ENCODE assay signal across 18 cellular contexts in genomic region chr20:3894796-3895195, GRCh38. TPM values are rescaled to one million over a fixed set of nuclear protein-coding genes. Genes with fewer than 3 reads are reported as not detected.
DNase-seq lines count a peak whose midpoint lies in the region; ATAC-seq and TF ChIP-seq lines count a peak whose summit lies in the region.
"Had no signal": no experiment of that assay in that cellular context is flagged by ENCODE, and none has a peak within 500 bp of the region (broad histone marks: within the 10 kb centered on the region; RNA-seq: fewer than 3 reads in every experiment).

No MANE protein-coding gene starts in this region.

- DNase-seq in activated CD8-positive, alpha-beta memory T cell treated with anti-CD3 and anti-CD28 coated beads, Interleukin-2, amount 50 U/mL, for 48 hours: peak; percentile 30
- no peak for DNase-seq in activated CD8-positive, alpha-beta memory T cell treated with anti-CD3 and anti-CD28 coated beads for 24 hours
- DNase-seq in GM23338 (ENCODE audit: low spot score): no peak
- DNase-seq in activated T-helper 2 cell treated with anti-CD3 and anti-CD28 coated beads, Interferon-gamma antibody, Interleukin-2, Interleukin-4, amounts not matched to agents 10 μg/mL and 5 μg/mL and 100 μg/mL, durations not matched to agents 14 hours and 24 hours and 36 hours (ENCODE audit: low spot score): no peak
- no peak for DNase-seq in neural crest cell (ENCODE audit: low read depth, low spot score)
- DNase-seq in effector CD4-positive, alpha-beta T cell: no peak
- no peak for DNase-seq in coronary artery (ENCODE audit: low spot score)
- DNase-seq: activated CD4-positive, CD25-positive, alpha-beta regulatory T cell; effector memory CD4-positive, alpha-beta T cell; kidney; mesendoderm; NCI-H345; right cardiac atrium; uterus had no signal

- no peaks in the 10 kb centered on the region for H3K27me3 ChIP-seq in GM23338 (ENCODE audit: insufficient read depth)
- H3K27me3 ChIP-seq: adrenal gland, cardiac muscle cell, hepatocyte, uterus had no signal

- TF ChIP-seq CTCF in GM23338 (conservative IDR thresholded peaks at IDR 0.05; ENCODE audit: low read depth in 2 of 2) (no peak), neural crest cell (conservative IDR thresholded peaks at IDR 0.05) (no peak), coronary artery (IDR thresholded peaks at IDR 0.05) (no peak)

- intact Hi-C loops in activated T-helper 2 cell treated with anti-CD3 and anti-CD28 coated beads, Interferon-gamma antibody, Interleukin-2, Interleukin-4, amounts not matched to agents 10 μg/mL and 5 μg/mL and 100 μg/mL, durations not matched to agents 14 hours and 24 hours and 36 hours (cut with micrococcal nuclease): no loop called here

- H3K4me1 ChIP-seq in GM23338 (ENCODE audit: insufficient read depth): peaks cover 50% of the 10 kb centered on the region

- 0 out of 3 replicates have a peak, but pooled peaks cover 2% of the 10 kb centered on the region for H3K9me3 Mint-ChIP-seq in GM23338
- H3K9me3 Mint-ChIP-seq in activated T-helper 2 cell treated with anti-CD3 and anti-CD28 coated beads, Interferon-gamma antibody, Interleukin-2, Interleukin-4, amounts not matched to agents 10 μg/mL and 5 μg/mL and 100 μg/mL, durations not matched to agents 14 hours and 24 hours and 36 hours: no peaks in the 10 kb centered on the region
- H3K9me3 Mint-ChIP-seq in neural crest cell: no peaks in the 10 kb centered on the region

- H3K36me3 ChIP-seq in GM23338 (ENCODE audit: insufficient read depth): 0 out of 2 replicates have a peak, but pooled peaks cover 7% of the 10 kb centered on the region
- H3K36me3 ChIP-seq: adrenal gland, cardiac muscle cell, uterus had no signal

- H3K4me3 ChIP-seq in GM23338 (no peak overlapping the region), coronary artery (no peak overlapping the region)
- H3K4me3 ChIP-seq: adrenal gland, cardiac muscle cell, hepatocyte, uterus had no signal

- H3K4me1 Mint-ChIP-seq in GM23338: peaks cover 42% of the 10 kb centered on the region
- peaks cover 48% of the 10 kb centered on the region for H3K4me1 Mint-ChIP-seq in activated T-helper 2 cell treated with anti-CD3 and anti-CD28 coated beads, Interferon-gamma antibody, Interleukin-2, Interleukin-4, amounts not matched to agents 10 μg/mL and 5 μg/mL and 100 μg/mL, durations not matched to agents 14 hours and 24 hours and 36 hours (ENCODE audit: low read depth)
- H3K4me1 Mint-ChIP-seq in neural crest cell: peaks cover 49% of the 10 kb centered on the region

- H3K27me3 Mint-ChIP-seq in GM23338 (ENCODE audit: insufficient read depth, low read depth, poor library complexity): peaks cover 14% of the 10 kb centered on the region
- no peaks in the 10 kb centered on the region for H3K27me3 Mint-ChIP-seq in activated T-helper 2 cell treated with anti-CD3 and anti-CD28 coated beads, Interferon-gamma antibody, Interleukin-2, Interleukin-4, amounts not matched to agents 10 μg/mL and 5 μg/mL and 100 μg/mL, durations not matched to agents 14 hours and 24 hours and 36 hours (ENCODE audit: low read depth)
- no peaks in the 10 kb centered on the region for H3K27me3 Mint-ChIP-seq in neural crest cell (ENCODE audit: low read depth)

- H3K9me2 ChIP-seq in GM23338 (ENCODE audit: insufficient read depth): no peaks in the 10 kb centered on the region

- no peak overlapping the region for H3K4me2 ChIP-seq in GM23338
- H3K4me2 ChIP-seq: hepatocyte had no signal

- H3F3A ChIP-seq in GM23338 (replicated peaks; ENCODE audit: low read depth): 0 out of 2 replicates have a peak, but pooled peaks cover 7% of the 10 kb centered on the region

- ATAC-seq in GM23338 (no peak), GM19452 (IDR thresholded peaks at IDR 0.05; ENCODE audit: unreplicated experiment) (no peak)
- ATAC-seq: right cardiac atrium had no signal

- H4K20me1 ChIP-seq in GM23338 (replicated peaks; ENCODE audit: insufficient read depth): peaks cover 90% of the 10 kb centered on the region

- H3K27ac ChIP-seq in GM23338 (ENCODE audit: low read depth) (no peak overlapping the region), coronary artery (no peak overlapping the region)
- H3K27ac ChIP-seq: cardiac muscle cell, hepatocyte, uterus had no signal

- H3K79me2 ChIP-seq in GM23338 (replicated peaks; ENCODE audit: insufficient read depth): peaks cover 100% of the 10 kb centered on the region

- no peak overlapping the region for H2AFZ ChIP-seq in GM23338
- H2AFZ ChIP-seq: hepatocyte had no signal

- no peak overlapping the region for H3K27ac Mint-ChIP-seq in GM23338
- H3K27ac Mint-ChIP-seq in activated T-helper 2 cell treated with anti-CD3 and anti-CD28 coated beads, Interferon-gamma antibody, Interleukin-2, Interleukin-4, amounts not matched to agents 10 μg/mL and 5 μg/mL and 100 μg/mL, durations not matched to agents 14 hours and 24 hours and 36 hours: peak overlapping the region; percentile 67
- no peak overlapping the region for H3K27ac Mint-ChIP-seq in neural crest cell (ENCODE audit: unreplicated experiment)

- peaks cover 66% of the 10 kb centered on the region for H3K36me3 Mint-ChIP-seq in GM23338 (ENCODE audit: low read depth)
- peaks cover 55% of the 10 kb centered on the region for H3K36me3 Mint-ChIP-seq in activated T-helper 2 cell treated with anti-CD3 and anti-CD28 coated beads, Interferon-gamma antibody, Interleukin-2, Interleukin-4, amounts not matched to agents 10 μg/mL and 5 μg/mL and 100 μg/mL, durations not matched to agents 14 hours and 24 hours and 36 hours (ENCODE audit: low read depth)
- H3K36me3 Mint-ChIP-seq in neural crest cell (ENCODE audit: low read depth): peaks cover 7% of the 10 kb centered on the region

- H3K4me3 Mint-ChIP-seq in GM23338 (peak overlapping the region; percentile 7; the same call in 1 of the 3 replicates), neural crest cell (peak overlapping the region; percentile 61)
- peak overlapping the region; percentile 17 for H3K4me3 Mint-ChIP-seq in activated T-helper 2 cell treated with anti-CD3 and anti-CD28 coated beads, Interferon-gamma antibody, Interleukin-2, Interleukin-4, amounts not matched to agents 10 μg/mL and 5 μg/mL and 100 μg/mL, durations not matched to agents 14 hours and 24 hours and 36 hours (ENCODE audit: low read depth)

RNA-seq across cellular contexts. Expression of gene PANK2, which starts 5.6 kb away (rescaled TPM):
- total RNA-seq in GM23338 (2014; rRNA removed; shearing (Covaris generic)): 63.4 and 72.0 TPM in 2 replicates
- polyA plus RNA-seq in GM23338 (2016; fragmentation: Nextera tagmentation; extraction: Ambion mirVana): 36.1 and 36.8 TPM in 2 replicates
- total RNA-seq in activated T-helper 2 cell treated with anti-CD3 and anti-CD28 coated beads, Interferon-gamma antibody, Interleukin-2, Interleukin-4, amounts not matched to agents 10 μg/mL and 5 μg/mL and 100 μg/mL, durations not matched to agents 14 hours and 24 hours and 36 hours: 49.2 and 51.4 TPM in 2 replicates
- total RNA-seq in neural crest cell: 65.4 and 66.9 TPM in 2 replicates

RNA-seq across cellular contexts. Expression of gene MAVS, which starts 48.2 kb away (rescaled TPM):
- total RNA-seq in GM23338 (2014; rRNA removed; shearing (Covaris generic)): 21.8 and 21.9 TPM in 2 replicates
- polyA plus RNA-seq in GM23338 (2016; fragmentation: Nextera tagmentation; extraction: Ambion mirVana): 4.4 and 5.2 TPM in 2 replicates
- 41.0 and 43.5 TPM in 2 replicates for total RNA-seq in activated T-helper 2 cell treated with anti-CD3 and anti-CD28 coated beads, Interferon-gamma antibody, Interleukin-2, Interleukin-4, amounts not matched to agents 10 μg/mL and 5 μg/mL and 100 μg/mL, durations not matched to agents 14 hours and 24 hours and 36 hours
- 37.2 and 38.3 TPM in 2 replicates for total RNA-seq in neural crest cell

Comparison
In these comparisons a context has a peak if more than half of its experiments do, and no peak if none do; other contexts are left out.
1. H3K4me3 Mint-ChIP-seq: peak in every context shown above with its lines; median percentile 61 in neural crest cell; 17 in activated T-helper 2 cell treated with anti-CD3 and anti-CD28 coated beads, Interferon-gamma antibody, Interleukin-2, Interleukin-4, amounts not matched to agents 10 μg/mL and 5 μg/mL and 100 μg/mL, durations not matched to agents 14 hours and 24 hours and 36 hours; 7 in GM23338.